ENCODE assay signal across 21 cellular contexts in genomic region chr2:215565897-215566296, GRCh38.
"Had no signal": no experiment of that assay in that cellular context is flagged by ENCODE, and none has a peak within 500 bp of the region (broad histone marks: within the 10 kb centered on the region; RNA-seq: fewer than 3 reads in every experiment).

No MANE protein-coding gene starts in this region.

- DNase-seq: activated CD4-positive, alpha-beta T cell treated with anti-CD3 and anti-CD28 coated beads for 1 hour; activated CD4-positive, alpha-beta T cell treated with anti-CD3 and anti-CD28 coated beads, Interleukin-2, amount 50 U/mL, for 1 hour; activated CD8-positive, alpha-beta T cell treated with anti-CD3 and anti-CD28 coated beads, Interleukin-2, amount 10 ng/mL, durations not matched to agents 7 days and 5 days; activated gamma-delta T cell; activated naive CD4-positive, alpha-beta T cell treated with anti-CD3 and anti-CD28 coated beads, Interleukin-2, amount 50 U/mL, for 16 hours; activated naive CD8-positive, alpha-beta T cell treated with anti-CD3 and anti-CD28 coated beads, Interleukin-2, amount 50 U/mL, for 24 hours; anterior cingulate cortex; central memory CD4-positive, alpha-beta T cell; dorsolateral prefrontal cortex; effector memory CD8-positive, alpha-beta T cell; gastrocnemius medialis; head of caudate nucleus; kidney; left ventricle myocardium superior; mammary epithelial cell; midbrain; natural killer cell; spleen; stimulated activated CD4-positive, alpha-beta T cell treated with anti-CD3 and anti-CD28 coated beads, Interleukin-4, amount 100 ng/mL, for 1 hour; stimulated activated naive CD4-positive, alpha-beta T cell; T-helper 9 cell had no signal

- ATAC-seq: activated CD8-positive, alpha-beta T cell treated with anti-CD3 and anti-CD28 coated beads, Interleukin-2, amount 10 ng/mL, durations not matched to agents 7 days and 5 days; activated naive CD8-positive, alpha-beta T cell treated with anti-CD3 and anti-CD28 coated beads, Interleukin-2, amount 50 U/mL, for 24 hours; effector memory CD8-positive, alpha-beta T cell; gastrocnemius medialis; left ventricle myocardium superior; natural killer cell had no signal
